8 cellular contexts compared by ENCODE assay signal in the genomic region with DNA sequence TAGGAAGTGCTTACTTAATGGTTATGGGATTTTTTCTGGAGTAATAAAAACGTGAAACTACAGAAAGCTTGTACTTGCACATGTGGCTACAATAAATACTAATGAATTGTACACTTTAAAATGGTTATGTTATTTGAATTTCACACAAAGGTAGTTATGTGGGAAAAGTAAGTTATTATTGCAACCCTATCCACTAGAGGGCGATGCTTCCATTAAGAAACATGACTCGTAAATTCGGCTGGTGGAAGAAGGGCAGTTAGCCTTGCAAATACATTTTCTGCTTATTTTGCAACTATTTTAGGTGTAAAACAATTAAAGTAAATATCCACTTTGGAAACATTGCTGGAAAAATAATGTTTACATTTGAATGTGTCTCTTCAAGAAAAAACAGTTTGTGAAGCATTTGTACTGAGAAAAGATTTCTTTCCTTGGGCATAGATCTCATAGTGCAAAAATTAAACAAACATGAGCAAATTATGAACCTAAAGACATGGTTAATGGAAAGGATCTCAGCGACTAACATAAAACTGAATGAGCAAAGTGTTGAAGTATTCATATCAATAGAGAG.
DNase-seq lines count a peak whose midpoint lies in the region; ATAC-seq and TF ChIP-seq lines count a peak whose summit lies in the region.
"Had no signal": no experiment of that assay in that cellular context is flagged by ENCODE, and none has a peak within 500 bp of the region (broad histone marks: within the 10 kb centered on the region; RNA-seq: fewer than 3 reads in every experiment).

No MANE protein-coding gene starts in this region.

- H2AFZ ChIP-seq in GM23338 = no peak overlapping the region

- WGBS in prostate gland = 4% methylated on average over 5 of the region's 5 CpGs

- H3K4me1 ChIP-seq in GM23338 (ENCODE audit: insufficient read depth) (peaks cover 10% of the 10 kb centered on the region), prostate gland (replicated peaks) (no peaks in the 10 kb centered on the region)

- no peak overlapping the region for H3K4me3 Mint-ChIP-seq in GM23338
- H3K4me3 Mint-ChIP-seq in activated T-helper 17 cell treated with anti-CD3 and anti-CD28 coated beads, Interleukin-2, amount 50 U/mL, for 72 hours = no peak overlapping the region

- DNase-seq in GDM1 (lab: John Stamatoyannopoulos, UW) (peak; percentile 38), GM23338 (ENCODE audit: low spot score) (peak; percentile 90), NAMALWA (ENCODE audit: low spot score) (peak; percentile 74), SK-N-MC (ENCODE audit: low read depth, low spot score) (peak; percentile 95), fibroblast of mammary gland (ENCODE audit: low read depth) (peak; percentile 84), prostate gland (ENCODE audit: low spot score) (peak; percentile 42)

- H3K36me3 ChIP-seq in GM23338 (ENCODE audit: insufficient read depth) (no peaks in the 10 kb centered on the region), SK-N-MC (ENCODE audit: insufficient read depth, low read length) (no peaks in the 10 kb centered on the region), prostate gland (no peaks in the 10 kb centered on the region)

- intact Hi-C loops in prostate gland (cut with DNase I) = loop anchor here (5.0 kb wide), 2 partner anchors 296 to 471 kb away; no protein-coding TSS in a partner anchor

- H3F3A ChIP-seq in GM23338 (replicated peaks; ENCODE audit: low read depth) = no peaks in the 10 kb centered on the region

- ATAC-seq in GM23338 = no peak
- ATAC-seq in activated T-helper 17 cell treated with anti-CD3 and anti-CD28 coated beads, Interleukin-2, amount 50 U/mL, for 72 hours (replicated peaks) = no peak

- H3K36me3 Mint-ChIP-seq in GM23338 (ENCODE audit: low read depth) = no peaks in the 10 kb centered on the region
- H3K36me3 Mint-ChIP-seq in activated T-helper 17 cell treated with anti-CD3 and anti-CD28 coated beads, Interleukin-2, amount 50 U/mL, for 72 hours (ENCODE audit: low read depth) = no peaks in the 10 kb centered on the region
- H3K36me3 Mint-ChIP-seq: activated naive CD4-positive, alpha-beta T cell treated with anti-CD3 and anti-CD28 coated beads, Interleukin-2, amount 50 U/mL, for 72 hours had no signal

- peaks cover 17% of the 10 kb centered on the region for H3K4me1 Mint-ChIP-seq in GM23338
- no peaks in the 10 kb centered on the region for H3K4me1 Mint-ChIP-seq in activated T-helper 17 cell treated with anti-CD3 and anti-CD28 coated beads, Interleukin-2, amount 50 U/mL, for 72 hours

- H4K20me1 ChIP-seq in GM23338 (replicated peaks; ENCODE audit: insufficient read depth) = no peaks in the 10 kb centered on the region

- H3K27me3 ChIP-seq in GM23338 (ENCODE audit: insufficient read depth) (no peaks in the 10 kb centered on the region), prostate gland (replicated peaks; ENCODE audit: insufficient read depth) (no peaks in the 10 kb centered on the region)

- peak overlapping the region; percentile 61 for H3K9ac ChIP-seq in SK-N-MC (ENCODE audit: insufficient read length)

- no peaks in the 10 kb centered on the region for H3K9me3 Mint-ChIP-seq in GM23338
- no peaks in the 10 kb centered on the region for H3K9me3 Mint-ChIP-seq in activated T-helper 17 cell treated with anti-CD3 and anti-CD28 coated beads, Interleukin-2, amount 50 U/mL, for 72 hours
- H3K9me3 Mint-ChIP-seq: activated naive CD4-positive, alpha-beta T cell treated with anti-CD3 and anti-CD28 coated beads, Interleukin-2, amount 50 U/mL, for 72 hours had no signal

- H3K4me3 ChIP-seq in GM23338 (no peak overlapping the region), SK-N-MC (peak overlapping the region; percentile 61), fibroblast of mammary gland (ENCODE audit: control insufficient read depth, low read depth, low read length) (no peak overlapping the region), prostate gland (no peak overlapping the region)

- no peak for TF ChIP-seq POLR2A in prostate gland (IDR thresholded peaks at IDR 0.05)

- H3K4me2 ChIP-seq in GM23338 = no peak overlapping the region

- H3K79me2 ChIP-seq in GM23338 (replicated peaks; ENCODE audit: insufficient read depth) = no peaks in the 10 kb centered on the region

- H3K27ac ChIP-seq in GM23338 (ENCODE audit: low read depth) (no peak overlapping the region), SK-N-MC (peak overlapping the region; percentile 92), prostate gland (no peak overlapping the region)

- H3K9me2 ChIP-seq in GM23338 (ENCODE audit: insufficient read depth) = no peaks in the 10 kb centered on the region

- peaks cover 2% of the 10 kb centered on the region for H3K27me3 Mint-ChIP-seq in GM23338 (ENCODE audit: insufficient read depth, low read depth, poor library complexity)
- H3K27me3 Mint-ChIP-seq in activated T-helper 17 cell treated with anti-CD3 and anti-CD28 coated beads, Interleukin-2, amount 50 U/mL, for 72 hours = peaks cover 14% of the 10 kb centered on the region

- no peaks in the 10 kb centered on the region for H3K9me3 ChIP-seq in SK-N-MC (ENCODE audit: low read depth, low read length)
- H3K9me3 ChIP-seq in prostate gland = no peaks in the 10 kb centered on the region

- peak; percentile 87 to 96 for TF ChIP-seq CTCF in GM23338 (conservative IDR thresholded peaks at IDR 0.05; ENCODE audit: low read depth in 2 of 2)
- TF ChIP-seq CTCF in fibroblast of mammary gland (conservative IDR thresholded peaks at IDR 0.05; ENCODE audit: control insufficient read depth, insufficient read depth, low read depth, low read length) = peak; percentile 78
- TF ChIP-seq CTCF in prostate gland (IDR thresholded peaks at IDR 0.05) = peak; percentile 55 to 84 (median 71)

- H3K27ac Mint-ChIP-seq in GM23338 = no peak overlapping the region
- H3K27ac Mint-ChIP-seq in activated T-helper 17 cell treated with anti-CD3 and anti-CD28 coated beads, Interleukin-2, amount 50 U/mL, for 72 hours = no peak overlapping the region
- H3K27ac Mint-ChIP-seq: activated naive CD4-positive, alpha-beta T cell treated with anti-CD3 and anti-CD28 coated beads, Interleukin-2, amount 50 U/mL, for 72 hours had no signal

TF ChIP-seq in GM23338, 12 proteins besides CTCF, POLR2A, EP300 and RAD21 (continues in another document):
- no peak for TF ChIP-seq EZH2phosphoT487 (IDR thresholded peaks at IDR 0.05; ENCODE audit: unreplicated experiment)
- no peak for TF ChIP-seq CREB1 (CRISPR knock-in tag; IDR thresholded peaks at IDR 0.05; ENCODE audit: low read depth)
- no peak for TF ChIP-seq POLR2AphosphoS5 (IDR thresholded peaks at IDR 0.05; ENCODE audit: low read depth)
- TF ChIP-seq STAT1 (IDR thresholded peaks at IDR 0.05; ENCODE audit: unreplicated experiment) = no peak
- TF ChIP-seq, protein P1, sequence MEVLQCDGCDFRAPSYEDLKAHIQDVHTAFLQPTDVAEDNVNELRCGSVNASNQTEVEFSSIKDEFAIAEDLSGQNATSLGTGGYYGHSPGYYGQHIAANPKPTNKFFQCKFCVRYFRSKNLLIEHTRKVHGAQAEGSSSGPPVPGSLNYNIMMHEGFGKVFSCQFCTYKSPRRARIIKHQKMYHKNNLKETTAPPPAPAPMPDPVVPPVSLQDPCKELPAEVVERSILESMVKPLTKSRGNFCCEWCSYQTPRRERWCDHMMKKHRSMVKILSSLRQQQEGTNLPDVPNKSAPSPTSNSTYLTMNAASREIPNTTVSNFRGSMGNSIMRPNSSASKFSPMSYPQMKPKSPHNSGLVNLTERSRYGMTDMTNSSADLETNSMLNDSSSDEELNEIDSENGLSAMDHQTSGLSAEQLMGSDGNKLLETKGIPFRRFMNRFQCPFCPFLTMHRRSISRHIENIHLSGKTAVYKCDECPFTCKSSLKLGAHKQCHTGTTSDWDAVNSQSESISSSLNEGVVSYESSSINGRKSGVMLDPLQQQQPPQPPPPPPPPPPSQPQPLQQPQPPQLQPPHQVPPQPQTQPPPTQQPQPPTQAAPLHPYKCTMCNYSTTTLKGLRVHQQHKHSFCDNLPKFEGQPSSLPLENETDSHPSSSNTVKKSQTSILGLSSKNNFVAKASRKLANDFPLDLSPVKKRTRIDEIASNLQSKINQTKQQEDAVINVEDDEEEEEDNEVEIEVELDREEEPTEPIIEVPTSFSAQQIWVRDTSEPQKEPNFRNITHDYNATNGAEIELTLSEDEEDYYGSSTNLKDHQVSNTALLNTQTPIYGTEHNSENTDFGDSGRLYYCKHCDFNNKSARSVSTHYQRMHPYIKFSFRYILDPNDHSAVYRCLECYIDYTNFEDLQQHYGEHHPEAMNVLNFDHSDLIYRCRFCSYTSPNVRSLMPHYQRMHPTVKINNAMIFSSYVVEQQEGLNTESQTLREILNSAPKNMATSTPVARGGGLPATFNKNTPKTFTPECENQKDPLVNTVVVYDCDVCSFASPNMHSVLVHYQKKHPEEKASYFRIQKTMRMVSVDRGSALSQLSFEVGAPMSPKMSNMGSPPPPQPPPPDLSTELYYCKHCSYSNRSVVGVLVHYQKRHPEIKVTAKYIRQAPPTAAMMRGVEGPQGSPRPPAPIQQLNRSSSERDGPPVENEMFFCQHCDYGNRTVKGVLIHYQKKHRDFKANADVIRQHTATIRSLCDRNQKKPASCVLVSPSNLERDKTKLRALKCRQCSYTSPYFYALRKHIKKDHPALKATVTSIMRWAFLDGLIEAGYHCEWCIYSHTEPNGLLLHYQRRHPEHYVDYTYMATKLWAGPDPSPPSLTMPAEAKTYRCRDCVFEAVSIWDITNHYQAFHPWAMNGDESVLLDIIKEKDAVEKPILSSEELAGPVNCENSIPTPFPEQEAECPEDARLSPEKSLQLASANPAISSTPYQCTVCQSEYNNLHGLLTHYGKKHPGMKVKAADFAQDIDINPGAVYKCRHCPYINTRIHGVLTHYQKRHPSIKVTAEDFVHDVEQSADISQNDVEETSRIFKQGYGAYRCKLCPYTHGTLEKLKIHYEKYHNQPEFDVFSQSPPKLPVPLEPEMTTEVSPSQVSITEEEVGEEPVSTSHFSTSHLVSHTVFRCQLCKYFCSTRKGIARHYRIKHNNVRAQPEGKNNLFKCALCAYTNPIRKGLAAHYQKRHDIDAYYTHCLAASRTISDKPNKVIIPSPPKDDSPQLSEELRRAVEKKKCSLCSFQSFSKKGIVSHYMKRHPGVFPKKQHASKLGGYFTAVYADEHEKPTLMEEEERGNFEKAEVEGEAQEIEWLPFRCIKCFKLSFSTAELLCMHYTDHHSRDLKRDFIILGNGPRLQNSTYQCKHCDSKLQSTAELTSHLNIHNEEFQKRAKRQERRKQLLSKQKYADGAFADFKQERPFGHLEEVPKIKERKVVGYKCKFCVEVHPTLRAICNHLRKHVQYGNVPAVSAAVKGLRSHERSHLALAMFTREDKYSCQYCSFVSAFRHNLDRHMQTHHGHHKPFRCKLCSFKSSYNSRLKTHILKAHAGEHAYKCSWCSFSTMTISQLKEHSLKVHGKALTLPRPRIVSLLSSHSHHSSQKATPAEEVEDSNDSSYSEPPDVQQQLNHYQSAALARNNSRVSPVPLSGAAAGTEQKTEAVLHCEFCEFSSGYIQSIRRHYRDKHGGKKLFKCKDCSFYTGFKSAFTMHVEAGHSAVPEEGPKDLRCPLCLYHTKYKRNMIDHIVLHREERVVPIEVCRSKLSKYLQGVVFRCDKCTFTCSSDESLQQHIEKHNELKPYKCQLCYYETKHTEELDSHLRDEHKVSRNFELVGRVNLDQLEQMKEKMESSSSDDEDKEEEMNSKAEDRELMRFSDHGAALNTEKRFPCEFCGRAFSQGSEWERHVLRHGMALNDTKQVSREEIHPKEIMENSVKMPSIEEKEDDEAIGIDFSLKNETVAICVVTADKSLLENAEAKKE (CRISPR knock-in tag; IDR thresholded peaks at IDR 0.05) = no peak

Comparison
In these comparisons a context has a peak if more than half of its experiments do, and no peak if none do; other contexts are left out.
1. DNase-seq: peak in every context shown above with its lines; median percentile 95 in SK-N-MC; 90 in GM23338; 84 in fibroblast of mammary gland; 74 in NAMALWA; 42 in prostate gland; 38 in GDM1.